Comparison of ENCODE assay signal across 1 cellular context in genomic region chr10:103086799-103087198, GRCh38.
TF ChIP-seq lines count a peak whose summit lies in the region.

No MANE protein-coding gene starts in this region.

TF ChIP-seq in GM23338, 12 proteins besides CTCF, POLR2A, EP300 and RAD21 (continued from another document):
- TF ChIP-seq ZNF462 (CRISPR knock-in tag; IDR thresholded peaks at IDR 0.05) (no peak), REST (IDR thresholded peaks at IDR 0.05; ENCODE audit: unreplicated experiment) (no peak), ETS1 (IDR thresholded peaks at IDR 0.05) (no peak), STAT1 (IDR thresholded peaks at IDR 0.05; ENCODE audit: unreplicated experiment) (no peak), POLR2AphosphoS5 (IDR thresholded peaks at IDR 0.05; ENCODE audit: low read depth) (no peak), ZNF331 (CRISPR knock-in tag; IDR thresholded peaks at IDR 0.05; ENCODE audit: low read depth) (no peak), EZH2phosphoT487 (IDR thresholded peaks at IDR 0.05; ENCODE audit: unreplicated experiment) (no peak), JUNB (IDR thresholded peaks at IDR 0.05; ENCODE audit: unreplicated experiment) (no peak), NANOG (IDR thresholded peaks at IDR 0.05; ENCODE audit: borderline replicate concordance) (no peak)
